In genomic region chr2:60484080-60484737, GRCh38 we compare ENCODE assay signal across 10 cellular contexts.
DNase-seq lines count a peak whose midpoint lies in the region; ATAC-seq and TF ChIP-seq lines count a peak whose summit lies in the region.
"Had no signal": no experiment of that assay in that cellular context is flagged by ENCODE, and none has a peak within 500 bp of the region (broad histone marks: within the 10 kb centered on the region; RNA-seq: fewer than 3 reads in every experiment).

No MANE protein-coding gene starts in this region.

- ATAC-seq in upper lobe of right lung = peak; percentile 67
- ATAC-seq: A549 had no signal

- H3K9me3 ChIP-seq in upper lobe of right lung = no peaks in the 10 kb centered on the region
- H3K9me3 ChIP-seq: A549 had no signal

- no peak for TF ChIP-seq CTCF in upper lobe of right lung (IDR thresholded peaks at IDR 0.05)

- no peak overlapping the region for H3K27ac ChIP-seq in upper lobe of right lung
- H3K27ac ChIP-seq: A549 had no signal

- H3K36me3 ChIP-seq in upper lobe of right lung = no peaks in the 10 kb centered on the region

- DNase-seq in SIG-M5 treated with dmso at 0.1 percent for 504 hours (lab: John Stamatoyannopoulos, UW; ENCODE audit: unreplicated experiment) (peak; percentile 14), SIG-M5 (lab: John Stamatoyannopoulos, UW) (no peak), SKM-1 treated with dmso at 0.1 percent for 144 hours (lab: John Stamatoyannopoulos, UW; ENCODE audit: unreplicated experiment) (peak; percentile 25), iPS-NIHi11 (ENCODE audit: low spot score) (peak; percentile 44), upper lobe of right lung (no peak), HK-2 (ENCODE audit: unreplicated experiment) (no peak), mesenteric fat pad (ENCODE audit: low spot score) (no peak)
- no peak for DNase-seq in stimulated activated CD4-positive, alpha-beta T cell treated with anti-CD3 and anti-CD28 coated beads, Interleukin-15, amount 100 ng/mL, for 24 hours
- DNase-seq: NCI-H1694 had no signal

- H3K4me1 ChIP-seq in upper lobe of right lung = peaks cover 4% of the 10 kb centered on the region

- intact Hi-C loops in upper lobe of right lung (cut with DNase I) = no loop called here

- H3K4me3 ChIP-seq in upper lobe of right lung = no peak overlapping the region
- H3K4me3 ChIP-seq: A549 had no signal

- H3K27me3 ChIP-seq in upper lobe of right lung = no peaks in the 10 kb centered on the region

Comparison
In these comparisons a context has a peak if more than half of its experiments do, and no peak if none do; other contexts are left out.
1. DNase-seq: peak in SIG-M5 treated with dmso at 0.1 percent for 504 hours (single experiment), SKM-1 treated with dmso at 0.1 percent for 144 hours (single experiment) and iPS-NIHi11 (single experiment); none in SIG-M5 (single experiment), upper lobe of right lung (single experiment), HK-2 (single experiment), mesenteric fat pad (single experiment) and stimulated activated CD4-positive, alpha-beta T cell treated with anti-CD3 and anti-CD28 coated beads, Interleukin-15, amount 100 ng/mL, for 24 hours (single experiment).